8 cellular contexts compared by ENCODE assay signal in genomic region chr1:234326493-234327366, GRCh38. TPM values are rescaled to one million over a fixed set of nuclear protein-coding genes. Genes with fewer than 3 reads are reported as not detected.
DNase-seq lines count a peak whose midpoint lies in the region; TF ChIP-seq lines count a peak whose summit lies in the region.

No MANE protein-coding gene starts in this region.

- H3K4me2 ChIP-seq in GM23248 (ENCODE audit: unreplicated experiment), result peak overlapping the region; percentile 35

- H3K9me3 ChIP-seq in GM23248 (ENCODE audit: low read depth), result no peaks in the 10 kb centered on the region

- TF ChIP-seq CTCF in LNCAP (IDR thresholded peaks at IDR 0.05) (peak; percentile 91), astrocyte of the cerebellum (IDR thresholded peaks at IDR 0.05; ENCODE audit: low read depth, low read length, missing control alignments) (peak; percentile 86)

- H3K36me3 ChIP-seq in GM23248 (ENCODE audit: low read depth), result no peaks in the 10 kb centered on the region

- DNase-seq in EL (peak; percentile 69), GM23248 (peak; percentile 76), T-helper 2 cell (peak; percentile 3 to 74 (median 49)), astrocyte of the cerebellum (ENCODE audit: low read depth) (peak; percentile 19), iPS-NIHi11 (ENCODE audit: low spot score) (peak; percentile 73), NCI-H2196 treated with DMSO at 0.1 percent for 48 hours (lab: John Stamatoyannopoulos, UW; ENCODE audit: unreplicated experiment) (no peak)
- peak; percentile 37 to 71 (median 71) for DNase-seq in stimulated activated CD4-positive, alpha-beta T cell treated with anti-CD3 and anti-CD28 coated beads, Interleukin-12 subunit alpha, Interleukin-12 subunit beta, amount 100 ng/mL, for 48 hours (ENCODE audit: low read depth in 2 of 3, low spot score in 1 of 3)

- H3K4me1 ChIP-seq in GM23248 (ENCODE audit: insufficient read depth), result 0 out of 2 replicates have a peak, but pooled peaks cover 1% of the 10 kb centered on the region

- no peak overlapping the region for H3K27ac ChIP-seq in GM23248

- no peaks in the 10 kb centered on the region for H3F3A ChIP-seq in GM23248 (ENCODE audit: insufficient read depth)

- peak overlapping the region; percentile 64 for H2AFZ ChIP-seq in GM23248

- no peak overlapping the region for H3K9ac ChIP-seq in GM23248

- no peaks in the 10 kb centered on the region for H3K79me2 ChIP-seq in GM23248 (ENCODE audit: insufficient read depth)

- 26% methylated on average over 20 of the region's 20 CpGs for WGBS in GM23248 (ENCODE audit: low coverage in 1 of 2, low lambda C conversion rate in 2 of 2, missing lambda C conversion rate in 2 of 2), 2 experiments

- in situ Hi-C loops in GM23248 (cut with MboI), result no loop called here
- in situ Hi-C loops in astrocyte of the cerebellum (cut with HindIII; ENCODE audit: low sequenced_read_pairs), result no loop called here

- H3K4me3 ChIP-seq in GM23248, result peak overlapping the region; percentile 56; the same call in 1 of the 2 replicates
- peak overlapping the region; percentile 4 for H3K4me3 ChIP-seq in astrocyte of the cerebellum (ENCODE audit: low read depth, low read length)

- H3K9me2 ChIP-seq in GM23248 (ENCODE audit: insufficient read depth), result no peaks in the 10 kb centered on the region

- no peaks in the 10 kb centered on the region for H4K20me1 ChIP-seq in GM23248 (ENCODE audit: insufficient read depth)

- peaks cover 20% of the 10 kb centered on the region; the same call in 1 of the 2 replicates for H3K27me3 ChIP-seq in GM23248 (replicated peaks; ENCODE audit: insufficient read depth)

RNA-seq across cellular contexts. Expression of gene COA6, which starts 46.5 kb away (rescaled TPM):
- 5.4 and 28.3 TPM in 2 replicates for total RNA-seq in GM23248 (2014; rRNA removed; shearing (Covaris generic))
- 44.7 and 52.2 TPM in 2 replicates for polyA plus RNA-seq in GM23248 (2016; fragmentation: Nextera tagmentation; extraction: Ambion mirVana)
